In the genomic region with DNA sequence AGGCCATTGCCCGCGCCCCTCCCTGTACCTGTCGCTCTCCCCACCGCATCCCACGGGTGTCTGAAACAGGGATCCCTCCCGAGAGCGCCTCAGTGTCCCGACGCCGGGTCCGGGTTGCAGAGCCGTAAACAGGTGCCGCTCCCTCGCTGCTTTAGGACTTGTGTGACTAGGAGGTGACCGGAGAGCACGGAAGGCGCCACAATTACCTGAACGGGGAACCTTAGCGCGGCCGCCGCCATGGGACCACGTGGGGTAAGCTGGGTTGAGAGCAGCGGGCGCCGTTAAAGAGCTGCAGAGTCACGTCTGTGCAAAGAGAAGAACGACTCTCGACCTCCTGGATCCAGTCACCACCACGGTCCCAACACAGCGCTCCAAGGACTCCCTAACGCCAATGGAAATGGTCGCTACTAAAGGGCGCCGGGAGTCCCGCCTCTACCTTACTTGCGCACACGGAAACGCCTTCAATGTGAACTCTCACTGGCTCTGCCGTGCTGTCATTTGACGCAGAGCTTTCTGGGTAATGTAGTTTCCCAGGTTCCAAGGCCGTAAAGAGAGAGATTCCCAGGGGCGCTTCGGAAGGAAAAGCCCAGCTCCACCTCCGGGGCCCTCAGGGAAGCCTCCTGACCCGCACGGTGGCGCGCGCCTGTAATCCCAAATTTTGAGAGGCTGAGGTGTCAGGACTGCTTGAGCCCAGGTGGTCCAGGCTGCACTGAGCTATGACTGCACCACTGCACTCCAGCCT, we compare ENCODE assay signal across 8 cellular contexts. TPM values are rescaled to one million over a fixed set of nuclear protein-coding genes. Genes with fewer than 3 reads are reported as not detected.
DNase-seq lines count a peak whose midpoint lies in the region; ATAC-seq and TF ChIP-seq lines count a peak whose summit lies in the region.

A gene (minus strand): TSS at position 409 of the 742 bp plus-strand sequence. CDS start 170 bp downstream, at position 239.

- TF ChIP-seq CTCF in DND-41 (IDR thresholded peaks at IDR 0.05; ENCODE audit: borderline replicate concordance, extremely low read depth, low read length, poor library complexity, severe bottlenecking) (no peak), Loucy (conservative IDR thresholded peaks at IDR 0.05; ENCODE audit: low read length) (no peak), foreskin fibroblast (IDR thresholded peaks at IDR 0.05; ENCODE audit: low read depth, low read length) (no peak), neural crest cell (conservative IDR thresholded peaks at IDR 0.05) (no peak)

- H3K4me2 ChIP-seq in DND-41 (ENCODE audit: insufficient read depth, low read length) (peak within 1 kb of the TSS; percentile 91), GM23248 (ENCODE audit: unreplicated experiment) (peak within 1 kb of the TSS; percentile 87), Loucy (ENCODE audit: low read depth, low read length, poor library complexity, severe bottlenecking) (peak within 1 kb of the TSS; percentile 94)

- H2AFZ ChIP-seq in DND-41 (ENCODE audit: low read depth, low read length) (peak within 1 kb of the TSS; percentile 82), GM23248 (peak within 1 kb of the TSS; percentile 86), Loucy (ENCODE audit: low read length) (peak within 1 kb of the TSS; percentile 93)

- 2% methylated on average over 47 to 49 of the region's 50 CpGs for WGBS in GM23248 (ENCODE audit: low coverage in 1 of 2, low lambda C conversion rate in 2 of 2, missing lambda C conversion rate in 2 of 2), 2 experiments

- H3K9me2 ChIP-seq in GM23248 (ENCODE audit: insufficient read depth): no peaks in the 10 kb centered on the region
- no peaks in the 10 kb centered on the region for H3K9me2 ChIP-seq in Loucy (replicated peaks; ENCODE audit: low read depth, low read length)

- peak within 1 kb of the TSS; percentile 96 for H3K4me3 Mint-ChIP-seq in neural crest cell

- H3K27me3 ChIP-seq in DND-41 (ENCODE audit: insufficient read depth, low read length, poor library complexity) (no peaks in the 10 kb centered on the region), GM23248 (replicated peaks; ENCODE audit: insufficient read depth) (no peaks in the 10 kb centered on the region), Loucy (ENCODE audit: insufficient read depth, low read length, poor library complexity, severe bottlenecking) (no peaks in the 10 kb centered on the region), stomach smooth muscle (ENCODE audit: control insufficient read depth in 1 of 2, insufficient read depth in 2 of 2, low read length in 2 of 2) (no peaks in the 10 kb centered on the region)

- H3K79me2 ChIP-seq in DND-41 (ENCODE audit: insufficient read depth, low read length) (peaks cover 54% of the 10 kb centered on the region), GM23248 (ENCODE audit: insufficient read depth) (peaks cover 67% of the 10 kb centered on the region), Loucy (ENCODE audit: insufficient read depth, low read length) (peaks cover 17% of the 10 kb centered on the region; the same call in 1 of the 2 replicates)

- peaks cover 3% of the 10 kb centered on the region for H3K36me3 Mint-ChIP-seq in neural crest cell (ENCODE audit: low read depth)

- DNase-seq in DND-41 (peak; percentile 83), GM23248 (peak; percentile 97), SHP77 treated with DMSO at 0.1 percent for 48 hours (lab: John Stamatoyannopoulos, UW) (peak; percentile 90), activated gamma-delta T cell (lab: John Stamatoyannopoulos, UW) (peak; percentile 18), foreskin fibroblast (peak; percentile 85 to 94), neural crest cell (ENCODE audit: low read depth, low spot score) (peak; percentile 57)

- H3K36me3 ChIP-seq in DND-41 (ENCODE audit: insufficient read depth, low read length): peaks cover 23% of the 10 kb centered on the region
- no peaks in the 10 kb centered on the region for H3K36me3 ChIP-seq in GM23248 (ENCODE audit: low read depth)
- H3K36me3 ChIP-seq in Loucy (ENCODE audit: insufficient read depth, low read length): no peaks in the 10 kb centered on the region
- peaks cover 3 to 10% of the 10 kb centered on the region in 2 donors for H3K36me3 ChIP-seq in stomach smooth muscle (ENCODE audit: control insufficient read depth in 2 of 2, insufficient read depth in 2 of 2, low read length in 2 of 2)

- H3K27me3 Mint-ChIP-seq in neural crest cell (ENCODE audit: low read depth): no peaks in the 10 kb centered on the region

- H3K9me3 Mint-ChIP-seq in neural crest cell: no peaks in the 10 kb centered on the region

- H3K4me1 ChIP-seq in DND-41 (ENCODE audit: insufficient read depth, low read length): peaks cover 39% of the 10 kb centered on the region
- peaks cover 4% of the 10 kb centered on the region; the same call in 1 of the 2 replicates for H3K4me1 ChIP-seq in GM23248 (ENCODE audit: insufficient read depth)
- H3K4me1 ChIP-seq in Loucy (ENCODE audit: insufficient read depth, low read length, poor library complexity, severe bottlenecking): peaks cover 20% of the 10 kb centered on the region
- H3K4me1 ChIP-seq in stomach smooth muscle (ENCODE audit: control insufficient read depth, insufficient read depth, low read length): peaks cover 10% of the 10 kb centered on the region

- no peaks in the 10 kb centered on the region for H3F3A ChIP-seq in GM23248 (ENCODE audit: insufficient read depth)
- no peaks in the 10 kb centered on the region for H3F3A ChIP-seq in Loucy (ENCODE audit: low read depth)

- H3K9me3 ChIP-seq in DND-41 (ENCODE audit: insufficient read depth, low read length, severe bottlenecking): no peaks in the 10 kb centered on the region
- no peaks in the 10 kb centered on the region for H3K9me3 ChIP-seq in GM23248 (ENCODE audit: low read depth)
- H3K9me3 ChIP-seq in Loucy (ENCODE audit: insufficient read depth, low read depth, low read length): no peaks in the 10 kb centered on the region
- no peaks in the 10 kb centered on the region for H3K9me3 ChIP-seq in stomach smooth muscle (ENCODE audit: control insufficient read depth in 2 of 2, low read length in 2 of 2)

- peak within 1 kb of the TSS; percentile 68 to 69 for H3K4me3 ChIP-seq in DND-41 (ENCODE audit: low read depth in 1 of 2, low read length in 2 of 2)
- H3K4me3 ChIP-seq in GM23248: peak within 1 kb of the TSS; percentile 93
- H3K4me3 ChIP-seq in Loucy (ENCODE audit: low read length, poor library complexity, severe bottlenecking): peak within 1 kb of the TSS; percentile 95
- peak within 1 kb of the TSS; percentile 91 to 94 for H3K4me3 ChIP-seq in foreskin fibroblast (ENCODE audit: low read depth in 1 of 2, low read length in 2 of 2)
- H3K4me3 ChIP-seq in stomach smooth muscle (ENCODE audit: low read length in 2 of 2): peak within 1 kb of the TSS; percentile 88 to 98

- H3K9ac ChIP-seq in DND-41 (ENCODE audit: low read depth, low read length) (peak within 1 kb of the TSS; percentile 63), GM23248 (peak within 1 kb of the TSS; percentile 91), Loucy (ENCODE audit: low read depth, low read length, poor library complexity, severe bottlenecking) (peak within 1 kb of the TSS; percentile 91), stomach smooth muscle (ENCODE audit: low read length in 2 of 2) (peak within 1 kb of the TSS; percentile 83 to 90)

- ATAC-seq in DND-41 (ENCODE audit: insufficient read depth, low read depth): peak; percentile 86

- H3K4me1 Mint-ChIP-seq in neural crest cell: peaks cover 30% of the 10 kb centered on the region

- H3K27ac ChIP-seq in DND-41 (ENCODE audit: low read length) (peak within 1 kb of the TSS; percentile 73), GM23248 (peak within 1 kb of the TSS; percentile 47), stomach smooth muscle (ENCODE audit: low read length) (peak within 1 kb of the TSS; percentile 53)

- H4K20me1 ChIP-seq in DND-41 (ENCODE audit: insufficient read depth, low read length): peaks cover 7% of the 10 kb centered on the region; the same call in 1 of the 2 replicates
- H4K20me1 ChIP-seq in GM23248 (ENCODE audit: insufficient read depth): no peaks in the 10 kb centered on the region
- H4K20me1 ChIP-seq in Loucy (ENCODE audit: insufficient read depth, low read length, poor library complexity, severe bottlenecking): no peaks in the 10 kb centered on the region

- in situ Hi-C loops in GM23248 (cut with MboI): no loop called here

- peak within 1 kb of the TSS; percentile 65 for H3K27ac Mint-ChIP-seq in neural crest cell (ENCODE audit: unreplicated experiment)

RNA-seq across cellular contexts. Expression of the gene that starts here (rescaled TPM):
- total RNA-seq in GM23248 (2014; rRNA removed; shearing (Covaris generic)): 2.9 and 4.3 TPM in 2 replicates
- polyA plus RNA-seq in GM23248 (2016; fragmentation: Nextera tagmentation; extraction: Ambion mirVana): 2.7 and 3.2 TPM in 2 replicates
- 7.3 and 8.8 TPM in 2 replicates for total RNA-seq in neural crest cell

Comparison
In these comparisons a context has a peak if more than half of its experiments do, and no peak if none do; other contexts are left out.
1. Peak in every context shown above with its lines: DNase-seq, ATAC-seq, H3K4me3 ChIP-seq and H3K27ac ChIP-seq.
2. DNase-seq: peak in every context shown above with its lines; median percentile 97 in GM23248; 90 in SHP77 treated with DMSO at 0.1 percent for 48 hours; 90 in foreskin fibroblast; 83 in DND-41; 57 in neural crest cell; 18 in activated gamma-delta T cell.